Comparison of ENCODE assay signal across 9 cellular contexts in genomic region chr17:82668631-82669099, GRCh38. TPM values are rescaled to one million over a fixed set of nuclear protein-coding genes. Genes with fewer than 3 reads are reported as not detected.
DNase-seq lines count a peak whose midpoint lies in the region; ATAC-seq, FAIRE-seq and TF ChIP-seq lines count a peak whose summit lies in the region.
"Had no signal": no experiment of that assay in that cellular context is flagged by ENCODE, and none has a peak within 500 bp of the region (broad histone marks: within the 10 kb centered on the region; RNA-seq: fewer than 3 reads in every experiment).

No MANE protein-coding gene starts in this region.

- H3K9me2 ChIP-seq in SK-N-SH, result no peaks in the 10 kb centered on the region

- no peaks in the 10 kb centered on the region for H4K20me1 ChIP-seq in SK-N-SH (ENCODE audit: insufficient read depth)

- WGBS in SK-N-SH (ENCODE audit: low lambda C conversion rate), result 47% methylated on average over 10 of the region's 20 CpGs

- H3K27ac Mint-ChIP-seq in brain, result peak overlapping the region in 4 of 5 experiments; percentile 57 to 90 (median 77)

- no peaks in the 10 kb centered on the region for H3K27me3 ChIP-seq in AG04450 (ENCODE audit: control insufficient read depth, insufficient read depth, low read length)
- H3K27me3 ChIP-seq in SK-N-SH (ENCODE audit: insufficient read depth), result no peaks in the 10 kb centered on the region

- H3K4me3 ChIP-seq in AG04450 (ENCODE audit: low read depth, low read length) (no peak overlapping the region), SK-N-SH (ENCODE audit: low read depth in 2 of 2, low read length in 1 of 2) (no peak overlapping the region)

- peaks cover 4% of the 10 kb centered on the region for H3F3A ChIP-seq in SK-N-SH (replicated peaks; ENCODE audit: insufficient read depth)

- TF ChIP-seq EP300 in SK-N-SH (IDR thresholded peaks at IDR 0.05; ENCODE audit: borderline replicate concordance in 1 of 2, low read depth in 1 of 2, low read length in 1 of 2), result no peak

- DNase-seq in AG04450 (ENCODE audit: low read depth, low spot score), result peak; percentile 18
- DNase-seq in GM19239 (ENCODE audit: insufficient read length, low spot score), result peak; percentile 84
- peak; percentile 84 for DNase-seq in SK-N-SH
- DNase-seq in islet precursor cell, result peak; percentile 93
- DNase-seq in stimulated activated CD4-positive, alpha-beta T cell treated with anti-CD3 and anti-CD28 coated beads, Interleukin-1b, Interleukin-23, amount 100 ng/mL, for 24 hours (ENCODE audit: low read depth in 4 of 4, low spot score in 1 of 4), result peak in 3 of 4 experiments; percentile 14 to 42 (median 37)

- no peak overlapping the region for H3K27ac ChIP-seq in AG04450 (ENCODE audit: low read depth, low read length)
- H3K27ac ChIP-seq in SK-N-SH (ENCODE audit: low read depth in 2 of 2, low read length in 1 of 2), result no peak overlapping the region

- H3K4me1 Mint-ChIP-seq in brain, result peaks cover 18% of the 10 kb centered on the region

- CTCF ChIA-PET in AG04450 (lab: Charles Lee), result interaction anchor here (0.7 to 2.4 kb wide), 12 partner anchors 10 to 208 kb away, joined by 3 to 15 read pairs (median 4); no protein-coding TSS in a partner anchor
- CTCF ChIA-PET in SK-N-SH (lab: Yijun Ruan, JAX), result interaction anchor here (0.8 to 2.1 kb wide), 19 partner anchors 10 to 244 kb away, joined by 3 to 18 read pairs (median 4); partner anchors contain the start of gene FN3K

- peaks cover 4% of the 10 kb centered on the region for H3K36me3 Mint-ChIP-seq in brain

- H3K9me3 ChIP-seq in AG04450 (ENCODE audit: control insufficient read depth, insufficient read depth, low read length) (no peaks in the 10 kb centered on the region; the same call in 1 of the 2 replicates), SK-N-SH (no peaks in the 10 kb centered on the region)

- ATAC-seq in GM18517 (IDR thresholded peaks at IDR 0.05; ENCODE audit: unreplicated experiment), result no peak
- no peak for ATAC-seq in GM18861 (IDR thresholded peaks at IDR 0.05; ENCODE audit: unreplicated experiment)

- no peaks in the 10 kb centered on the region for H3K79me2 ChIP-seq in SK-N-SH (ENCODE audit: insufficient read depth)

- H3K4me2 ChIP-seq in SK-N-SH, result no peak overlapping the region

- H3K27me3 Mint-ChIP-seq in brain, result no peaks in the 10 kb centered on the region

- H2AFZ ChIP-seq in SK-N-SH (ENCODE audit: low read depth), result no peak overlapping the region

- no peak overlapping the region for H3K9ac ChIP-seq in SK-N-SH

- peak overlapping the region in 1 of 5 experiments; percentile 81 for H3K4me3 Mint-ChIP-seq in brain

- POLR2A ChIA-PET in AG04450 (lab: Yijun Ruan, JAX), result interaction anchor here (0.8 kb wide), 1 partner anchor 48 kb away, joined by 10 read pairs; the partner anchor contains the start of gene FN3KRP
- POLR2A ChIA-PET in SK-N-SH (lab: Yijun Ruan, JAX), result no interaction called here

- TF ChIP-seq CTCF in AG04450 (IDR thresholded peaks at IDR 0.05; ENCODE audit: low read depth, low read length) (peak; percentile 56), SK-N-SH (IDR thresholded peaks at IDR 0.05) (peak; percentile 48), brain (conservative IDR thresholded peaks at IDR 0.05) (peak; percentile 54 to 56)

- no peaks in the 10 kb centered on the region for H3K9me3 Mint-ChIP-seq in brain

- no peaks in the 10 kb centered on the region for H3K36me3 ChIP-seq in SK-N-SH (replicated peaks in 1 of 2; ENCODE audit: control insufficient read depth in 1 of 2, insufficient read depth in 2 of 2, low read length in 1 of 2)

- no peak for FAIRE-seq in GM19239 (lab: Jason Lieb, UNC)
- FAIRE-seq: islet of Langerhans had no signal

- peaks cover 0 to 2% of the 10 kb centered on the region in 2 experiments; a peak in 1 of 4 replicates for H3K4me1 ChIP-seq in SK-N-SH (ENCODE audit: control insufficient read depth in 1 of 2, insufficient read depth in 2 of 2, low read depth in 1 of 2, low read length in 1 of 2)

- TF ChIP-seq RAD21 in SK-N-SH (IDR thresholded peaks at IDR 0.05; ENCODE audit: low read length), result peak; percentile 66

TF ChIP-seq in SK-N-SH, 30 proteins besides CTCF, POLR2A, EP300 and RAD21:
- peak; percentile 44; the same call in 1 of the 2 replicates for TF ChIP-seq SMC3 (IDR thresholded peaks at IDR 0.05; ENCODE audit: low read depth, low read length)
- no peak for TF ChIP-seq NFIC (IDR thresholded peaks at IDR 0.05; ENCODE audit: borderline replicate concordance)
- no peak for TF ChIP-seq GABPA (IDR thresholded peaks at IDR 0.05; ENCODE audit: low read depth)
- no peak for TF ChIP-seq MAX (IDR thresholded peaks at IDR 0.05; ENCODE audit: low read depth)

RNA-seq across cellular contexts. Expression of gene WDR45B, which starts 20.4 kb away (rescaled TPM):
- polyA plus RNA-seq in AG04450 (2011; rRNA removed) (105 and 108 TPM in 2 replicates), SK-N-SH (2012; rRNA removed) (171 and 191 TPM in 2 replicates), brain (ENCODE audit: insufficient read depth, low read depth, low replicate concordance) (72.9 TPM)
- polyA minus RNA-seq in AG04450 (2011; rRNA and poly(A)+ RNA removed), result 43.0 and 51.4 TPM in 2 replicates
- 142 and 159 TPM in 2 replicates for polyA plus RNA-seq in SK-N-SH (2012; cell fraction: cytosol; rRNA removed)
- 164 and 253 TPM in 2 replicates for polyA plus RNA-seq in SK-N-SH (2012; cell fraction: nucleus; rRNA removed)

RNA-seq across cellular contexts. Expression of gene RAB40B, which starts 29.8 kb away (rescaled TPM):
- polyA plus RNA-seq in AG04450 (2011; rRNA removed), result 5.4 and 7.2 TPM in 2 replicates
- 1.2 and 3.1 TPM in 2 replicates for polyA minus RNA-seq in AG04450 (2011; rRNA and poly(A)+ RNA removed)
- 13.4 and 20.7 TPM in 2 replicates for polyA plus RNA-seq in SK-N-SH (2012; rRNA removed)
- 10.5 and 15.2 TPM in 2 replicates for polyA plus RNA-seq in SK-N-SH (2012; cell fraction: cytosol; rRNA removed)
- 22.5 and 23.0 TPM in 2 replicates for polyA plus RNA-seq in SK-N-SH (2012; cell fraction: nucleus; rRNA removed)
- polyA plus RNA-seq in brain (ENCODE audit: insufficient read depth, low read depth, low replicate concordance), result 31.1 TPM

RNA-seq across cellular contexts. Expression of gene FN3KRP, which starts 47.8 kb away (rescaled TPM):
- polyA plus RNA-seq in AG04450 (2011; rRNA removed) (15.1 and 16.4 TPM in 2 replicates), SK-N-SH (2012; rRNA removed) (54.3 and 68.2 TPM in 2 replicates), brain (ENCODE audit: insufficient read depth, low read depth, low replicate concordance) (74.0 TPM)
- 7.5 and 9.5 TPM in 2 replicates for polyA minus RNA-seq in AG04450 (2011; rRNA and poly(A)+ RNA removed)
- polyA plus RNA-seq in SK-N-SH (2012; cell fraction: cytosol; rRNA removed), result 54.0 and 58.2 TPM in 2 replicates
- 55.7 and 57.5 TPM in 2 replicates for polyA plus RNA-seq in SK-N-SH (2012; cell fraction: nucleus; rRNA removed)

Comparison
In these comparisons a context has a peak if more than half of its experiments do, and no peak if none do; other contexts are left out.
1. DNase-seq: peak in every context shown above with its lines; median percentile 93 in islet precursor cell; 84 in GM19239; 84 in SK-N-SH; 37 in stimulated activated CD4-positive, alpha-beta T cell treated with anti-CD3 and anti-CD28 coated beads, Interleukin-1b, Interleukin-23, amount 100 ng/mL, for 24 hours; 18 in AG04450.